Comparison of ENCODE assay signal across 8 cellular contexts in the genomic region with DNA sequence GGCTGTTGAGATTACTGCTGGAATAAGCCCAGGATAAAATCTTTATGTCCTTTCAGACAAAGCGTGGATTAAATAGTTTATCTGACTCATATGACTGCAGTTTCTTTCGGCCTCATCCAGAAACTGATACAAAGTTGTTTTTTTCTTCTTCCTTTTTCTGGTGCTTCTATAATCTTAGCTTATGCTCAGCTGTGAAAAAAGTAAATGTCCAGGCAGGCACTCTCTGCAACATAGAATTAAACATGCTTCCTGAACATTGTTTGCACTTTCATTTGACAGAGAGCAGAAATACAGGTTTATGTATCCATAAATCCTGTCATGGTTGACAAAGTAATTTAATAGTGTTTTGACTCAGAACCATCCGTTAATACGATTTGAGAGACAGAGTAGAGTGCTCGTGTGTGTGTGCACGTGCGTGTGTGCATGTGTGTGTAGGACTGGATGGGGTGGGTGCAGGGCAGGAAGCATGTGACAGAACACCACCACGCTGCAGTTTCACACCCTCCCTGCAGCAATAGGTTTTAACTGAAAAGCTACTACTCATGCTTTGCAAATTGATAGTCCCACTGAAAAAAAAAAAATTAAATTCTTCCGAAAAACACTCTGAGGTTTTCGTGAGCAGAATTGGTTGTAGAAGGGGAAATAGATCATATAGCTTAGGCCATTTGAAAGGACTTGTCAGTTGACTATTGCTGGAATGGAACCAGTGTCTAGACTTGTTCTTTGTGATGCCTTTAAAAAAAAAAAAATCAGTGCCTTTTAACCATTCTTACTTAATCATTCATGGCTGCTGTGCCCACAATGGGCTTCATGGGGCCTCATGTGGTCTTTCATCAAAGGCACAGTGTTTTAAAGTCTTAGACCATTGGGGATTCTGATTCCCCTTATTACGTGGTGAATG.
DNase-seq lines count a peak whose midpoint lies in the region; ATAC-seq and TF ChIP-seq lines count a peak whose summit lies in the region.

No MANE protein-coding gene starts in this region.

- BruUV-seq in Calu3 (replicated peaks; lab: Mats Ljungman, UMichigan) = no TSS peak

- peaks cover 5% of the 10 kb centered on the region for H3K36me3 Mint-ChIP-seq in Calu3 (ENCODE audit: insufficient read depth, unreplicated experiment)

- DNase-seq in NCI-H2196 (lab: John Stamatoyannopoulos, UW; ENCODE audit: unreplicated experiment) (peak; percentile 18), NCI-H2196 treated with DMSO at 0.1 percent for 48 hours (lab: John Stamatoyannopoulos, UW; ENCODE audit: unreplicated experiment) (no peak), NCI-H526 treated with DMSO at 0.1 percent for 48 hours (lab: John Stamatoyannopoulos, UW) (peak; percentile 72), left cardiac atrium (peak; percentile 40), Calu3 (no peak)
- peak; percentile 68 to 75 for DNase-seq in activated T-cell treated with anti-CD3 and anti-CD28 coated beads, Interleukin-2, amount 50 U/mL, for 48 hours
- peak; percentile 58 to 64 for DNase-seq in stimulated activated CD4-positive, alpha-beta T cell treated with anti-CD3 and anti-CD28 coated beads, Interleukin-15, amount 100 ng/mL, for 48 hours (ENCODE audit: low read depth in 2 of 2)

- H3K27ac Mint-ChIP-seq in Calu3 (ENCODE audit: unreplicated experiment) = no peak overlapping the region

- no peak for TF ChIP-seq CTCF in Calu3 (IDR thresholded peaks at IDR 0.05; ENCODE audit: unreplicated experiment)

- no peak overlapping the region for H3K4me3 Mint-ChIP-seq in Calu3 (ENCODE audit: low read depth, unreplicated experiment)

- no peaks in the 10 kb centered on the region for H3K27me3 Mint-ChIP-seq in Calu3 (ENCODE audit: unreplicated experiment)

- peaks cover 12% of the 10 kb centered on the region for H3K4me1 Mint-ChIP-seq in Calu3 (ENCODE audit: low read depth, unreplicated experiment)

- ATAC-seq in HG03060 (IDR thresholded peaks at IDR 0.05; ENCODE audit: low read depth, unreplicated experiment) = peak; percentile 77
- ATAC-seq in left cardiac atrium = peak; percentile 53 to 62

- intact Hi-C loops in left cardiac atrium (cut with DNase I) = no loop called here
- intact Hi-C loops in Calu3 (cut with micrococcal nuclease; ENCODE audit: unreplicated experiment) = no loop called here

- no peaks in the 10 kb centered on the region for H3K9me3 Mint-ChIP-seq in Calu3 (ENCODE audit: low read depth, unreplicated experiment)

- CTCF ChIA-PET in Calu3 (lab: Charles Lee) = no interaction called here

Comparison
In these comparisons a context has a peak if more than half of its experiments do, and no peak if none do; other contexts are left out.
1. DNase-seq: peak in NCI-H2196 (single experiment), NCI-H526 treated with DMSO at 0.1 percent for 48 hours (single experiment), activated T-cell treated with anti-CD3 and anti-CD28 coated beads, Interleukin-2, amount 50 U/mL, for 48 hours (2 of 2), left cardiac atrium (single experiment) and stimulated activated CD4-positive, alpha-beta T cell treated with anti-CD3 and anti-CD28 coated beads, Interleukin-15, amount 100 ng/mL, for 48 hours (2 of 2); none in NCI-H2196 treated with DMSO at 0.1 percent for 48 hours (single experiment) and Calu3 (single experiment).